In genomic region chr1:16048573-16049189, GRCh38 we compare ENCODE assay signal across 9 cellular contexts. TPM values are rescaled to one million over a fixed set of nuclear protein-coding genes. Genes with fewer than 3 reads are reported as not detected.
DNase-seq lines count a peak whose midpoint lies in the region; ATAC-seq, FAIRE-seq and TF ChIP-seq lines count a peak whose summit lies in the region.
"Had no signal": no experiment of that assay in that cellular context is flagged by ENCODE, and none has a peak within 500 bp of the region (broad histone marks: within the 10 kb centered on the region; RNA-seq: fewer than 3 reads in every experiment).

No MANE protein-coding gene starts in this region.

- no peaks in the 10 kb centered on the region for H3K36me3 ChIP-seq in NT2/D1 (ENCODE audit: insufficient read depth, insufficient read length, low read length)
- H3K36me3 ChIP-seq in brain microvascular endothelial cell (replicated peaks) = no peaks in the 10 kb centered on the region
- peaks cover 0 to 6% of the 10 kb centered on the region in 2 donors for H3K36me3 ChIP-seq in kidney (ENCODE audit: control insufficient read depth in 1 of 2, insufficient read depth in 2 of 2, low read length in 2 of 2)

- intact Hi-C loops in kidney (cut with DNase I) = no loop called here

- no peak for ATAC-seq in HG02759 (IDR thresholded peaks at IDR 0.05; ENCODE audit: unreplicated experiment)

- peaks cover 2% of the 10 kb centered on the region for H3K4me1 ChIP-seq in NT2/D1 (ENCODE audit: insufficient read depth, insufficient read length)
- H3K4me1 ChIP-seq in kidney (ENCODE audit: control insufficient read depth in 1 of 2, insufficient read depth in 1 of 2, low read depth in 1 of 2, low read length in 2 of 2) = peaks cover 0 to 2% of the 10 kb centered on the region in 2 donors

- peak overlapping the region; percentile 56 for H3K9ac ChIP-seq in NT2/D1 (ENCODE audit: insufficient read length, low read depth)
- H3K9ac ChIP-seq in kidney (ENCODE audit: low read length in 2 of 2) = peak overlapping the region in 1 of 2 donors; percentile 77

- TF ChIP-seq CTCF in brain microvascular endothelial cell (IDR thresholded peaks at IDR 0.05; ENCODE audit: low read depth, low read length, missing control alignments) (no peak), kidney (IDR thresholded peaks at IDR 0.05; ENCODE audit: borderline replicate concordance, extremely low read depth, insufficient read depth) (no peak)

- peak; percentile 96 for DNase-seq in ELF-1 (ENCODE audit: low read depth, low spot score)
- peak; percentile 62 for DNase-seq in NT2/D1 (ENCODE audit: low read depth, low spot score)
- no peak for DNase-seq in brain microvascular endothelial cell
- peak; percentile 88 for DNase-seq in kidney
- DNase-seq in stimulated activated CD8-positive, alpha-beta memory T cell treated with anti-CD3 and anti-CD28 coated beads, Interleukin-12 subunit alpha, Interleukin-12 subunit beta, amount 100 ng/mL, for 4 hours (ENCODE audit: low read depth) = peak; percentile 26
- no peak for DNase-seq in putamen (ENCODE audit: low spot score)
- no peak for DNase-seq in NCI-H2081 (lab: John Stamatoyannopoulos, UW)

- H3K4me3 ChIP-seq in NT2/D1 (ENCODE audit: insufficient read length, low read depth) = peak overlapping the region; percentile 28
- H3K4me3 ChIP-seq in brain microvascular endothelial cell (ENCODE audit: low read depth, low read length) = peak overlapping the region; percentile 33
- peak overlapping the region in 1 of 2 donors; percentile 53 for H3K4me3 ChIP-seq in kidney (ENCODE audit: low read length in 2 of 2)

- FAIRE-seq in kidney (lab: Jason Lieb, UNC) = no peak

- H3K9me3 ChIP-seq in NT2/D1 (ENCODE audit: insufficient read depth, low read length) = no peaks in the 10 kb centered on the region
- no peaks in the 10 kb centered on the region for H3K9me3 ChIP-seq in kidney (ENCODE audit: control insufficient read depth in 1 of 2, low read length in 2 of 2)

- H3K27me3 ChIP-seq in NT2/D1 (ENCODE audit: insufficient read depth, insufficient read length) (no peaks in the 10 kb centered on the region), brain microvascular endothelial cell (replicated peaks) (no peaks in the 10 kb centered on the region)

- in situ Hi-C loops in brain microvascular endothelial cell (cut with HindIII; ENCODE audit: low pct_ligation_motif_present, low sequenced_read_pairs) = no loop called here

- H3K27ac ChIP-seq in brain microvascular endothelial cell (no peak overlapping the region), kidney (ENCODE audit: low read depth in 2 of 2, low read length in 2 of 2) (peak overlapping the region; percentile 11 to 41)

RNA-seq across cellular contexts. Expression of gene CLCNKB, which starts 5.1 kb away (rescaled TPM):
- total RNA-seq in kidney = 60.6 TPM
- 519 TPM for polyA plus RNA-seq in kidney (ENCODE audit: insufficient read depth, low read depth, low replicate concordance)
- total RNA-seq: mononuclear cell had no signal

RNA-seq across cellular contexts. Expression of gene FAM131C, which starts 24.8 kb away (rescaled TPM):
- total RNA-seq in kidney = 5.0 TPM
- 12.0 TPM for polyA plus RNA-seq in kidney (ENCODE audit: insufficient read depth, low read depth, low replicate concordance)
- total RNA-seq: mononuclear cell had no signal

RNA-seq across cellular contexts. Expression of gene CLCNKA, which starts 26.8 kb away (rescaled TPM):
- 7.8 TPM for total RNA-seq in kidney
- 187 TPM for polyA plus RNA-seq in kidney (ENCODE audit: insufficient read depth, low read depth, low replicate concordance)
- total RNA-seq: mononuclear cell had no signal

RNA-seq across cellular contexts. Expression of gene HSPB7, which starts 30.8 kb away (rescaled TPM):
- 29.1 TPM for total RNA-seq in kidney
- polyA plus RNA-seq in kidney (ENCODE audit: insufficient read depth, low read depth, low replicate concordance) = 17.0 TPM
- total RNA-seq: mononuclear cell had no signal

RNA-seq across cellular contexts. Expression of gene SRARP, which starts 44.6 kb away (rescaled TPM):
- total RNA-seq in kidney = 0.22 TPM
- 4.0 TPM for polyA plus RNA-seq in kidney (ENCODE audit: insufficient read depth, low read depth, low replicate concordance)
- total RNA-seq: mononuclear cell had no signal

Comparison
In these comparisons a context has a peak if more than half of its experiments do, and no peak if none do; other contexts are left out.
1. DNase-seq: peak in ELF-1 (single experiment), NT2/D1 (single experiment), kidney (single experiment) and stimulated activated CD8-positive, alpha-beta memory T cell treated with anti-CD3 and anti-CD28 coated beads, Interleukin-12 subunit alpha, Interleukin-12 subunit beta, amount 100 ng/mL, for 4 hours (single experiment); none in brain microvascular endothelial cell (single experiment), putamen (single experiment) and NCI-H2081 (0 of 2).